ENCODE assay signal across 25 cellular contexts in the genomic region with DNA sequence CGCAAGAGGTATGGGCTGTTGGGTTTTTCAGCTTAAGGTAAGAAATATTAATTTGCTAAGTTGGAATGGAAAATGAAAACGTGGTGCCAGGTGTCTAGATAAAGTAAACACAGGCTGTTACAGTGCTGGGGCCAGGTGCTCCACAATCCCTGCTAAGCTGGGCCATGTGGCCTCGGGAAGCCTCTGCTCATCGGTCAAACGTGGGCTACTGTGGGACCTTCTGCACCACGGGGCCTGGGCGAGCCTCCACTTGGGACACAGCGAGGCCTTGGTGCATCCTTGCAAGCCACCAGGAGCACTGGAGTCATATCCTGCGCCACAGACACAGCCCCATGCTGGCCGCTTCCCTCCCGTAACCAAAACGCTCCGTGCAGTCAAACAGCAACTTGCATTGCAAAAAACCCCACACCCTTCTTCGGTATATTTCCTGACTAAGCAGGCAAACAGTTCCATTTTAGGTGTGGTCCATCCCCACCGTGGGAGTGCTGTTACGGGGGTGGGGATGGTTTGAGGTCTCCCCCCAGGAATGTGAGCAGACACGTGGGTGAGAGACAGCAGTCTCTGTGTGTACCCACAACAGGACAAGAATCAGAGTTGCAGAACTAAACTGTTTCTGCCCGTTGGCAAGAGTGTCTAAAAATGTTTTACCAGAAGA.
A peak's percentile ranks its signal among the peaks of the same experiment; 100 is the strongest.
DNase-seq lines count a peak whose midpoint lies in the region; FAIRE-seq and TF ChIP-seq lines count a peak whose summit lies in the region.
"Had no signal": no experiment of that assay in that cellular context is flagged by ENCODE, and none has a peak within 500 bp of the region (broad histone marks: within the 10 kb centered on the region; RNA-seq: fewer than 3 reads in every experiment).

No MANE protein-coding gene starts in this region.

- H2AFZ ChIP-seq in neural progenitor cell (replicated peaks) = no peak overlapping the region

- H3K27ac ChIP-seq in kidney (ENCODE audit: low read depth in 2 of 2, low read length in 2 of 2) (no peak overlapping the region), neural progenitor cell (no peak overlapping the region), endodermal cell (ENCODE audit: low read depth, low read length) (no peak overlapping the region)
- H3K27ac ChIP-seq: A549, C4-2B, RWPE1 had no signal

- 86 to 88% methylated on average over 14 to 18 of the region's 18 CpGs for WGBS in endodermal cell (ENCODE audit: insufficient coverage in 1 of 2, insufficient read length in 1 of 2), 2 experiments

- H3K27me3 Mint-ChIP-seq in neural progenitor cell (ENCODE audit: insufficient read depth, low read depth) (peaks cover 31% of the 10 kb centered on the region), endodermal cell (ENCODE audit: insufficient read depth) (peaks cover 20% of the 10 kb centered on the region)

- H3K4me3 Mint-ChIP-seq in neural progenitor cell (no peak overlapping the region), endodermal cell (no peak overlapping the region)
- H3K4me3 Mint-ChIP-seq: CD8-positive, alpha-beta T cell; T-helper 17 cell had no signal

- peaks cover 0 to 6% of the 10 kb centered on the region in 2 donors for H3K9me3 ChIP-seq in kidney (ENCODE audit: control insufficient read depth in 1 of 2, low read length in 2 of 2)
- H3K9me3 ChIP-seq in neural progenitor cell (ENCODE audit: low read depth) = no peaks in the 10 kb centered on the region
- H3K9me3 ChIP-seq in endodermal cell (ENCODE audit: control insufficient read depth, low read length) = no peaks in the 10 kb centered on the region
- H3K9me3 ChIP-seq: A549, SK-N-SH had no signal

- H4K20me1 ChIP-seq in neural progenitor cell (ENCODE audit: low read depth) = no peaks in the 10 kb centered on the region

- H3K4me3 ChIP-seq in kidney (ENCODE audit: low read length in 2 of 2) (no peak overlapping the region), neural progenitor cell (no peak overlapping the region), endodermal cell (ENCODE audit: low read length) (no peak overlapping the region)
- H3K4me3 ChIP-seq: A549 had no signal

- H3K36me3 ChIP-seq in kidney (ENCODE audit: control insufficient read depth in 1 of 2, insufficient read depth in 2 of 2, low read length in 2 of 2) (no peaks in the 10 kb centered on the region), neural progenitor cell (no peaks in the 10 kb centered on the region), endodermal cell (ENCODE audit: control insufficient read depth, insufficient read depth, low read length) (no peaks in the 10 kb centered on the region)

- H3K36me3 Mint-ChIP-seq in neural progenitor cell (peaks cover 4% of the 10 kb centered on the region), endodermal cell (ENCODE audit: low read depth) (no peaks in the 10 kb centered on the region)
- H3K36me3 Mint-ChIP-seq: CD8-positive, alpha-beta T cell had no signal

- H3K9ac ChIP-seq in kidney (ENCODE audit: low read length in 2 of 2) (no peak overlapping the region), neural progenitor cell (no peak overlapping the region), endodermal cell (ENCODE audit: extremely low read depth, low read length, poor library complexity, severe bottlenecking) (no peak overlapping the region)
- H3K9ac ChIP-seq: SK-N-SH had no signal

- H3K4me1 Mint-ChIP-seq in neural progenitor cell (peaks cover 54% of the 10 kb centered on the region), endodermal cell (peaks cover 6% of the 10 kb centered on the region)
- H3K4me1 Mint-ChIP-seq: T-helper 17 cell had no signal

- H3K9me3 Mint-ChIP-seq in neural progenitor cell (peaks cover 12% of the 10 kb centered on the region), endodermal cell (peaks cover 11% of the 10 kb centered on the region)

- no peaks in the 10 kb centered on the region for H3K79me2 ChIP-seq in neural progenitor cell (ENCODE audit: low read depth)

- TF ChIP-seq CTCF in kidney (IDR thresholded peaks at IDR 0.05; ENCODE audit: borderline replicate concordance, extremely low read depth, insufficient read depth) = no peak
- no peak for TF ChIP-seq CTCF in neural progenitor cell (IDR thresholded peaks at IDR 0.05)
- TF ChIP-seq CTCF in endodermal cell (conservative IDR thresholded peaks at IDR 0.05) = no peak

- peaks cover 23% of the 10 kb centered on the region for H3F3A ChIP-seq in neural progenitor cell (ENCODE audit: low read depth)

- H3K27ac Mint-ChIP-seq in neural progenitor cell (no peak overlapping the region), endodermal cell (no peak overlapping the region)
- H3K27ac Mint-ChIP-seq: CD8-positive, alpha-beta T cell; T-helper 17 cell had no signal

- no peaks in the 10 kb centered on the region for H3K4me1 ChIP-seq in kidney (ENCODE audit: control insufficient read depth in 1 of 2, insufficient read depth in 1 of 2, low read depth in 1 of 2, low read length in 2 of 2)
- H3K4me1 ChIP-seq in neural progenitor cell = peaks cover 31% of the 10 kb centered on the region
- no peaks in the 10 kb centered on the region for H3K4me1 ChIP-seq in endodermal cell (ENCODE audit: control insufficient read depth, insufficient read depth, low read length)
- H3K4me1 ChIP-seq: A549 had no signal

- FAIRE-seq in kidney (lab: Jason Lieb, UNC) = no peak
- FAIRE-seq: A549, GM18507 had no signal

- intact Hi-C loops in kidney (cut with DNase I) = no loop called here

- DNase-seq in NCI-H510A treated with DMSO at 0.1 percent for 48 hours (lab: John Stamatoyannopoulos, UW) (peak; percentile 64), NCI-H510A (lab: John Stamatoyannopoulos, UW) (no peak), Daoy (ENCODE audit: low read depth) (peak; percentile 36), NCI-H774 (lab: John Stamatoyannopoulos, UW) (peak; percentile 90), ecto neural progenitor cell (ENCODE audit: low spot score) (peak; percentile 28), kidney (no peak), neural progenitor cell (ENCODE audit: low spot score) (no peak), endodermal cell (no peak)
- DNase-seq: CD8-positive, alpha-beta T cell; DMS 273 treated with DMSO at 0.1 percent for 48 hours; DND-41; NCI-H1436; NCI-H187; NCI-H2081 treated with DMSO at 0.1 percent for 48 hours; NCI-H2227 treated with DMSO at 0.1 percent for 48 hours; NCI-H524 treated with DMSO at 0.1 percent for 48 hours; SIG-M5; SK-N-SH; SW 1271; T-helper 17 cell; T1000 had no signal

- H3K27me3 ChIP-seq in neural progenitor cell = no peaks in the 10 kb centered on the region
- H3K27me3 ChIP-seq in endodermal cell (ENCODE audit: control insufficient read depth, insufficient read depth, low read length, poor library complexity, severe bottlenecking) = peaks cover 22% of the 10 kb centered on the region

- no peak overlapping the region for H3K4me2 ChIP-seq in neural progenitor cell
- H3K4me2 ChIP-seq: A549, SK-N-SH had no signal

Comparison
In these comparisons a context has a peak if more than half of its experiments do, and no peak if none do; other contexts are left out.
1. DNase-seq: peak in NCI-H510A treated with DMSO at 0.1 percent for 48 hours (single experiment), Daoy (single experiment), NCI-H774 (single experiment) and ecto neural progenitor cell (single experiment); none in NCI-H510A (single experiment), kidney (single experiment), neural progenitor cell (single experiment) and endodermal cell (single experiment).